ENCODE assay signal across 8 cellular contexts in the genomic region with DNA sequence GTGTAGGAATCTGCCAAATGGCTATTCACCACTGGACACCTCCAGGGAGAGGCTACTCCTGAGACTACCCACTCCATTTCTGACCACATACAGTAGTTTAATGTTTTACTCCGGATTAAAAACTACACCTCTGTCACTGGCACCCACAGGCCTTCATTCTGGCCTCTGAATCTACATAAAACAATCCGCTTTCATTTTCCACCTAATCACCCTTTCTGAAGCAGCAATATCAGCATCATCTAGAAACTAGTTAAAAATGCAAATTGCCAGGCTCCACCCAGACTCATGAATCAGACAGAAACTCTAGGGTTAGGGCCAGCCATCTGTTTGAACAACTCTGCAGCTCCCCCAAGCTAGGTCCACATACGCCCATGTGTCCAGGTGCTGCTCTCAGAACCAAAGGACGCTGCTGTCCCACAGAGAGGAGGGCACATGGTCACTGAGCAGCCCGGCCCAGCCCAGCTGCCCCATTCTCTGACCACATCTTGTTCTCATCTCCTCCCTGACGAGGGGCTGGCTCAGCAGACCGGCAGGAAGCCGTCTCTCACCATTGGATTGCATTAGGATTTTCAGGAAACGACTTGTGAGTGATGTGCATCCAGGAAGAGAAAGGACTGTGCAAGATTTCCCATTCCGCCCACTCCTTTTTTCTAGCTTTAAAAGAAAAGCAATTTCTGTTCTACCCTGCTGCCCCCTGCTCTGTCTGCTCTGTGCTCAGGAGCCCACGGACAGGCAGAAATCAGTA. TPM values are rescaled to one million over a fixed set of nuclear protein-coding genes. Genes with fewer than 3 reads are reported as not detected.
DNase-seq lines count a peak whose midpoint lies in the region; ATAC-seq and TF ChIP-seq lines count a peak whose summit lies in the region.

No MANE protein-coding gene starts in this region.

- H3K36me3 Mint-ChIP-seq in activated B cell treated with CpG ODN at 0.5 μM for 24 hours (ENCODE audit: low read depth) (peaks cover 57% of the 10 kb centered on the region), neural crest cell (ENCODE audit: low read depth) (peaks cover 6% of the 10 kb centered on the region)

- DNase-seq in activated B cell treated with CpG ODN at 0.5 μM for 24 hours: peak; percentile 37
- peak; percentile 56 to 93 for DNase-seq in dermis microvascular lymphatic vessel endothelial cell (ENCODE audit: low read depth in 2 of 2)
- no peak for DNase-seq in neural crest cell (ENCODE audit: low read depth, low spot score)
- DNase-seq in MG63: no peak
- DNase-seq in foreskin melanocyte: no peak
- DNase-seq in NCI-H2107 treated with DMSO at 0.1 percent for 48 hours (lab: John Stamatoyannopoulos, UW; ENCODE audit: unreplicated experiment): no peak

- H3K4me3 Mint-ChIP-seq in activated B cell treated with CpG ODN at 0.5 μM for 24 hours (peak overlapping the region; percentile 60), neural crest cell (no peak overlapping the region)

- H3K27me3 ChIP-seq in MG63: no peaks in the 10 kb centered on the region

- intact Hi-C loops in activated B cell treated with CpG ODN at 0.5 μM for 24 hours (cut with micrococcal nuclease): loop anchor here (1.0 to 5.0 kb wide), 12 partner anchors 9 to 202 kb away; a partner anchor contains a TSS

- no peaks in the 10 kb centered on the region for H3K9me3 Mint-ChIP-seq in activated B cell treated with CpG ODN at 0.5 μM for 24 hours
- H3K9me3 Mint-ChIP-seq in neural crest cell: no peaks in the 10 kb centered on the region

- H3K27ac Mint-ChIP-seq in activated B cell treated with CpG ODN at 0.5 μM for 24 hours: peak overlapping the region; percentile 92
- H3K27ac Mint-ChIP-seq in neural crest cell (ENCODE audit: unreplicated experiment): peak overlapping the region; percentile 13

- CTCF ChIA-PET in activated B cell treated with CpG ODN at 0.5 μM for 24 hours (lab: Charles Lee): interaction anchor here (0.6 to 1.9 kb wide), 6 partner anchors 26 to 203 kb away, joined by 3 to 4 read pairs (median 3); a partner anchor contains a TSS

- peaks cover 14% of the 10 kb centered on the region for H3K36me3 ChIP-seq in MG63

- POLR2A ChIA-PET in activated B cell treated with CpG ODN at 0.5 μM for 24 hours (lab: Charles Lee): interaction anchor here (0.7 to 3.8 kb wide), 24 partner anchors 9 to 111 kb away, joined by 3 to 25 read pairs (median 6); a partner anchor contains a TSS

- H3K27me3 Mint-ChIP-seq in activated B cell treated with CpG ODN at 0.5 μM for 24 hours (no peaks in the 10 kb centered on the region), neural crest cell (ENCODE audit: low read depth) (no peaks in the 10 kb centered on the region)

- H3K4me3 ChIP-seq in MG63: no peak overlapping the region

- no peaks in the 10 kb centered on the region for H3K9me3 ChIP-seq in MG63

- ATAC-seq in GM19025 (IDR thresholded peaks at IDR 0.05; ENCODE audit: low read depth, unreplicated experiment) (peak; percentile 92), HG03045 (IDR thresholded peaks at IDR 0.05; ENCODE audit: unreplicated experiment) (peak; percentile 93), activated B cell treated with CpG ODN at 0.5 μM for 24 hours (ENCODE audit: low read depth) (peak; percentile 91)

- no peak for TF ChIP-seq CTCF in activated B cell treated with CpG ODN at 0.5 μM for 24 hours (IDR thresholded peaks at IDR 0.05)
- no peak for TF ChIP-seq CTCF in neural crest cell (conservative IDR thresholded peaks at IDR 0.05)

- H3K4me1 Mint-ChIP-seq in activated B cell treated with CpG ODN at 0.5 μM for 24 hours (peaks cover 86% of the 10 kb centered on the region), neural crest cell (peaks cover 17% of the 10 kb centered on the region)

RNA-seq across cellular contexts. Expression of a gene that starts 34.7 kb away (rescaled TPM):
- total RNA-seq in activated B cell treated with CpG ODN at 0.5 μM for 24 hours: 115 and 136 TPM in 2 replicates
- total RNA-seq in dermis microvascular lymphatic vessel endothelial cell: 35.0 and 48.8 TPM in 2 replicates
- 9.1 and 11.3 TPM in 2 replicates for total RNA-seq in neural crest cell
- 10.6 and 16.4 TPM in 2 replicates for total RNA-seq in MG63 (2014; rRNA removed; shearing (Covaris generic); ENCODE audit: low replicate concordance)

Comparison
In these comparisons a context has a peak if more than half of its experiments do, and no peak if none do; other contexts are left out.
1. DNase-seq: peak in activated B cell treated with CpG ODN at 0.5 μM for 24 hours (single experiment) and dermis microvascular lymphatic vessel endothelial cell (2 of 2); none in neural crest cell (single experiment), MG63 (single experiment), foreskin melanocyte (single experiment) and NCI-H2107 treated with DMSO at 0.1 percent for 48 hours (single experiment).
2. Peak in every context shown above with its lines, with median percentiles within 50 percentile points of each other: ATAC-seq.